Comparison of ENCODE assay signal across 1 cellular context in genomic region chr22:19478466-19479357, GRCh38.
TF ChIP-seq lines count a peak whose summit lies in the region.

A gene with protein sequence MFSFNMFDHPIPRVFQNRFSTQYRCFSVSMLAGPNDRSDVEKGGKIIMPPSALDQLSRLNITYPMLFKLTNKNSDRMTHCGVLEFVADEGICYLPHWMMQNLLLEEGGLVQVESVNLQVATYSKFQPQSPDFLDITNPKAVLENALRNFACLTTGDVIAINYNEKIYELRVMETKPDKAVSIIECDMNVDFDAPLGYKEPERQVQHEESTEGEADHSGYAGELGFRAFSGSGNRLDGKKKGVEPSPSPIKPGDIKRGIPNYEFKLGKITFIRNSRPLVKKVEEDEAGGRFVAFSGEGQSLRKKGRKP (minus strand): TSS chr22:19479193. CDS start chr22:19479085, 108 bp downstream.

TF ChIP-seq in HepG2, 621 proteins besides CTCF, POLR2A, EP300 and RAD21 (continued from another document and continues in another):
- no peak for TF ChIP-seq BCL3 (CRISPR knock-in tag; IDR thresholded peaks at IDR 0.05)
- TF ChIP-seq SALL2 (CRISPR knock-in tag; IDR thresholded peaks at IDR 0.05): no peak
- no peak for TF ChIP-seq ZNF101 (CRISPR knock-in tag; IDR thresholded peaks at IDR 0.05; ENCODE audit: borderline replicate concordance, low read depth)
- TF ChIP-seq, protein P1, sequence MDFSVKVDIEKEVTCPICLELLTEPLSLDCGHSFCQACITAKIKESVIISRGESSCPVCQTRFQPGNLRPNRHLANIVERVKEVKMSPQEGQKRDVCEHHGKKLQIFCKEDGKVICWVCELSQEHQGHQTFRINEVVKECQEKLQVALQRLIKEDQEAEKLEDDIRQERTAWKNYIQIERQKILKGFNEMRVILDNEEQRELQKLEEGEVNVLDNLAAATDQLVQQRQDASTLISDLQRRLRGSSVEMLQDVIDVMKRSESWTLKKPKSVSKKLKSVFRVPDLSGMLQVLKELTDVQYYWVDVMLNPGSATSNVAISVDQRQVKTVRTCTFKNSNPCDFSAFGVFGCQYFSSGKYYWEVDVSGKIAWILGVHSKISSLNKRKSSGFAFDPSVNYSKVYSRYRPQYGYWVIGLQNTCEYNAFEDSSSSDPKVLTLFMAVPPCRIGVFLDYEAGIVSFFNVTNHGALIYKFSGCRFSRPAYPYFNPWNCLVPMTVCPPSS (IDR thresholded peaks at IDR 0.05): no peak
- no peak for TF ChIP-seq JUNB (CRISPR knock-in tag; IDR thresholded peaks at IDR 0.05; ENCODE audit: borderline replicate concordance)
- TF ChIP-seq, protein P2, sequence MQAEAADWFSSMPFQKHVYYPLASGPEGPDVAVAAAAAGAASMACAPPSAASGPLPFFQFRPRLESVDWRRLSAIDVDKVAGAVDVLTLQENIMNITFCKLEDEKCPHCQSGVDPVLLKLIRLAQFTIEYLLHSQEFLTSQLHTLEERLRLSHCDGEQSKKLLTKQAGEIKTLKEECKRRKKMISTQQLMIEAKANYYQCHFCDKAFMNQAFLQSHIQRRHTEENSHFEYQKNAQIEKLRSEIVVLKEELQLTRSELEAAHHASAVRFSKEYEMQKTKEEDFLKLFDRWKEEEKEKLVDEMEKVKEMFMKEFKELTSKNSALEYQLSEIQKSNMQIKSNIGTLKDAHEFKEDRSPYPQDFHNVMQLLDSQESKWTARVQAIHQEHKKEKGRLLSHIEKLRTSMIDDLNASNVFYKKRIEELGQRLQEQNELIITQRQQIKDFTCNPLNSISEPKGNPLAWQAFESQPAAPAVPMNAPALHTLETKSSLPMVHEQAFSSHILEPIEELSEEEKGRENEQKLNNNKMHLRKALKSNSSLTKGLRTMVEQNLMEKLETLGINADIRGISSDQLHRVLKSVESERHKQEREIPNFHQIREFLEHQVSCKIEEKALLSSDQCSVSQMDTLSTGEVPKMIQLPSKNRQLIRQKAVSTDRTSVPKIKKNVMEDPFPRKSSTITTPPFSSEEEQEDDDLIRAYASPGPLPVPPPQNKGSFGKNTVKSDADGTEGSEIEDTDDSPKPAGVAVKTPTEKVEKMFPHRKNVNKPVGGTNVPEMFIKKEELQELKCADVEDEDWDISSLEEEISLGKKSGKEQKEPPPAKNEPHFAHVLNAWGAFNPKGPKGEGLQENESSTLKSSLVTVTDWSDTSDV (CRISPR knock-in tag; IDR thresholded peaks at IDR 0.05): no peak
- TF ChIP-seq, protein P3, sequence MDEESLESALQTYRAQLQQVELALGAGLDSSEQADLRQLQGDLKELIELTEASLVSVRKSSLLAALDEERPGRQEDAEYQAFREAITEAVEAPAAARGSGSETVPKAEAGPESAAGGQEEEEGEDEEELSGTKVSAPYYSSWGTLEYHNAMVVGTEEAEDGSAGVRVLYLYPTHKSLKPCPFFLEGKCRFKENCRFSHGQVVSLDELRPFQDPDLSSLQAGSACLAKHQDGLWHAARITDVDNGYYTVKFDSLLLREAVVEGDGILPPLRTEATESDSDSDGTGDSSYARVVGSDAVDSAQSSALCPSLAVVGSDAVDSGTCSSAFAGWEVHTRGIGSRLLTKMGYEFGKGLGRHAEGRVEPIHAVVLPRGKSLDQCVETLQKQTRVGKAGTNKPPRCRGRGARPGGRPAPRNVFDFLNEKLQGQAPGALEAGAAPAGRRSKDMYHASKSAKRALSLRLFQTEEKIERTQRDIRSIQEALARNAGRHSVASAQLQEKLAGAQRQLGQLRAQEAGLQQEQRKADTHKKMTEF (CRISPR knock-in tag; IDR thresholded peaks at IDR 0.05): peak; percentile 54; the same call in 1 of the 2 replicates
- TF ChIP-seq ZNF234 (CRISPR knock-in tag; conservative IDR thresholded peaks at IDR 0.05): no peak
- TF ChIP-seq CHD2 (IDR thresholded peaks at IDR 0.05; ENCODE audit: low read depth, low read length): 0 out of 2 replicates have a peak, but pooled peaks have one; percentile 15
- TF ChIP-seq DRAP1 (CRISPR knock-in tag; IDR thresholded peaks at IDR 0.05): no peak
- TF ChIP-seq ZNF530 (CRISPR knock-in tag; IDR thresholded peaks at IDR 0.05; ENCODE audit: low read depth): no peak
- TF ChIP-seq ZNF280D (CRISPR knock-in tag; IDR thresholded peaks at IDR 0.05): no peak
- TF ChIP-seq ZNF17 (CRISPR knock-in tag; IDR thresholded peaks at IDR 0.05): no peak
- TF ChIP-seq, protein P4, sequence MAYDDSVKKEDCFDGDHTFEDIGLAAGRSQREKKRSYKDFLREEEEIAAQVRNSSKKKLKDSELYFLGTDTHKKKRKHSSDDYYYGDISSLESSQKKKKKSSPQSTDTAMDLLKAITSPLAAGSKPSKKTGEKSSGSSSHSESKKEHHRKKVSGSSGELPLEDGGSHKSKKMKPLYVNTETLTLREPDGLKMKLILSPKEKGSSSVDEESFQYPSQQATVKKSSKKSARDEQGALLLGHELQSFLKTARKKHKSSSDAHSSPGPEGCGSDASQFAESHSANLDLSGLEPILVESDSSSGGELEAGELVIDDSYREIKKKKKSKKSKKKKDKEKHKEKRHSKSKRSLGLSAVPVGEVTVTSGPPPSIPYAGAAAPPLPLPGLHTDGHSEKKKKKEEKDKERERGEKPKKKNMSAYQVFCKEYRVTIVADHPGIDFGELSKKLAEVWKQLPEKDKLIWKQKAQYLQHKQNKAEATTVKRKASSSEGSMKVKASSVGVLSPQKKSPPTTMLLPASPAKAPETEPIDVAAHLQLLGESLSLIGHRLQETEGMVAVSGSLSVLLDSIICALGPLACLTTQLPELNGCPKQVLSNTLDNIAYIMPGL (CRISPR knock-in tag; IDR thresholded peaks at IDR 0.05; ENCODE audit: borderline replicate concordance in 1 of 2, low read depth in 1 of 2): 0 out of 4 replicates have a peak, but pooled peaks have one; percentile 56 to 64
- TF ChIP-seq, protein P5, sequence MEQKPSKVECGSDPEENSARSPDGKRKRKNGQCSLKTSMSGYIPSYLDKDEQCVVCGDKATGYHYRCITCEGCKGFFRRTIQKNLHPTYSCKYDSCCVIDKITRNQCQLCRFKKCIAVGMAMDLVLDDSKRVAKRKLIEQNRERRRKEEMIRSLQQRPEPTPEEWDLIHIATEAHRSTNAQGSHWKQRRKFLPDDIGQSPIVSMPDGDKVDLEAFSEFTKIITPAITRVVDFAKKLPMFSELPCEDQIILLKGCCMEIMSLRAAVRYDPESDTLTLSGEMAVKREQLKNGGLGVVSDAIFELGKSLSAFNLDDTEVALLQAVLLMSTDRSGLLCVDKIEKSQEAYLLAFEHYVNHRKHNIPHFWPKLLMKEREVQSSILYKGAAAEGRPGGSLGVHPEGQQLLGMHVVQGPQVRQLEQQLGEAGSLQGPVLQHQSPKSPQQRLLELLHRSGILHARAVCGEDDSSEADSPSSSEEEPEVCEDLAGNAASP (CRISPR knock-in tag; IDR thresholded peaks at IDR 0.05; ENCODE audit: borderline replicate concordance): no peak
- TF ChIP-seq, protein P6, sequence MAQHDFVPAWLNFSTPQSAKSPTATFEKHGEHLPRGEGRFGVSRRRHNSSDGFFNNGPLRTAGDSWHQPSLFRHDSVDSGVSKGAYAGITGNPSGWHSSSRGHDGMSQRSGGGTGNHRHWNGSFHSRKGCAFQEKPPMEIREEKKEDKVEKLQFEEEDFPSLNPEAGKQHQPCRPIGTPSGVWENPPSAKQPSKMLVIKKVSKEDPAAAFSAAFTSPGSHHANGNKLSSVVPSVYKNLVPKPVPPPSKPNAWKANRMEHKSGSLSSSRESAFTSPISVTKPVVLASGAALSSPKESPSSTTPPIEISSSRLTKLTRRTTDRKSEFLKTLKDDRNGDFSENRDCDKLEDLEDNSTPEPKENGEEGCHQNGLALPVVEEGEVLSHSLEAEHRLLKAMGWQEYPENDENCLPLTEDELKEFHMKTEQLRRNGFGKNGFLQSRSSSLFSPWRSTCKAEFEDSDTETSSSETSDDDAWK (CRISPR knock-in tag; IDR thresholded peaks at IDR 0.05): no peak
- TF ChIP-seq ZNF749 (CRISPR knock-in tag; IDR thresholded peaks at IDR 0.05; ENCODE audit: borderline replicate concordance): 0 out of 2 replicates have a peak, but pooled peaks have one; percentile 16
- peak; percentile 87; the same call in 1 of the 2 replicates for TF ChIP-seq SIN3A (IDR thresholded peaks at IDR 0.05; ENCODE audit: borderline replicate concordance, low read depth, low read length)
- TF ChIP-seq ZSCAN9 (CRISPR knock-in tag; IDR thresholded peaks at IDR 0.05; ENCODE audit: borderline replicate concordance): no peak
- TF ChIP-seq, protein P7, sequence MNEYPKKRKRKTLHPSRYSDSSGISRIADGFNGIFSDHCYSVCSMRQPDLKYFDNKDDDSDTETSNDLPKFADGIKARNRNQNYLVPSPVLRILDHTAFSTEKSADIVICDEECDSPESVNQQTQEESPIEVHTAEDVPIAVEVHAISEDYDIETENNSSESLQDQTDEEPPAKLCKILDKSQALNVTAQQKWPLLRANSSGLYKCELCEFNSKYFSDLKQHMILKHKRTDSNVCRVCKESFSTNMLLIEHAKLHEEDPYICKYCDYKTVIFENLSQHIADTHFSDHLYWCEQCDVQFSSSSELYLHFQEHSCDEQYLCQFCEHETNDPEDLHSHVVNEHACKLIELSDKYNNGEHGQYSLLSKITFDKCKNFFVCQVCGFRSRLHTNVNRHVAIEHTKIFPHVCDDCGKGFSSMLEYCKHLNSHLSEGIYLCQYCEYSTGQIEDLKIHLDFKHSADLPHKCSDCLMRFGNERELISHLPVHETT (CRISPR knock-in tag; conservative IDR thresholded peaks at IDR 0.05): no peak; the same call in 1 of the 2 replicates
- TF ChIP-seq GABPA (IDR thresholded peaks at IDR 0.05; ENCODE audit: low read depth, low read length): peak; percentile 74
- TF ChIP-seq GABPA (CRISPR knock-in tag; IDR thresholded peaks at IDR 0.05; ENCODE audit: low read depth): peak; percentile 89
- TF ChIP-seq ZNF672 (CRISPR knock-in tag; IDR thresholded peaks at IDR 0.05): no peak
- 0 out of 2 replicates have a peak, but pooled peaks have one; percentile 20 for TF ChIP-seq ZSCAN31 (CRISPR knock-in tag; IDR thresholded peaks at IDR 0.05; ENCODE audit: low read depth)
- no peak for TF ChIP-seq TBX3 (IDR thresholded peaks at IDR 0.05; ENCODE audit: borderline replicate concordance)
- TF ChIP-seq RBM22 (optimal IDR thresholded peaks at IDR 0.05; ENCODE audit: low read length): no peak
- no peak for TF ChIP-seq ZNF790 (CRISPR knock-in tag; IDR thresholded peaks at IDR 0.05; ENCODE audit: borderline replicate concordance)
- no peak for TF ChIP-seq ZNF460 (CRISPR knock-in tag; IDR thresholded peaks at IDR 0.05; ENCODE audit: borderline replicate concordance)
- no peak for TF ChIP-seq TOPORS (CRISPR knock-in tag; IDR thresholded peaks at IDR 0.05)
